ENCODE assay signal across 8 cellular contexts in genomic region chr2:199455533-199456382, GRCh38. TPM values are rescaled to one million over a fixed set of nuclear protein-coding genes. Genes with fewer than 3 reads are reported as not detected.
DNase-seq lines count a peak whose midpoint lies in the region; ATAC-seq and TF ChIP-seq lines count a peak whose summit lies in the region.

No MANE protein-coding gene starts in this region.

- H3K4me3 Mint-ChIP-seq in T-helper 1 cell treated with Interleukin-12 subunit alpha and Interleukin-12 subunit beta and Interleukin-4 antibody, amounts not matched to agents 30 μg/mL and 1 μg/mL, for 36 hours = no peak overlapping the region
- peak overlapping the region; percentile 92 for H3K4me3 Mint-ChIP-seq in type B pancreatic cell

- peaks cover 4% of the 10 kb centered on the region for H3K36me3 Mint-ChIP-seq in T-helper 1 cell treated with Interleukin-12 subunit alpha and Interleukin-12 subunit beta and Interleukin-4 antibody, amounts not matched to agents 30 μg/mL and 1 μg/mL, for 36 hours (ENCODE audit: low read depth)
- H3K36me3 Mint-ChIP-seq in type B pancreatic cell = no peaks in the 10 kb centered on the region

- no peaks in the 10 kb centered on the region for H3K9me3 Mint-ChIP-seq in T-helper 1 cell treated with Interleukin-12 subunit alpha and Interleukin-12 subunit beta and Interleukin-4 antibody, amounts not matched to agents 30 μg/mL and 1 μg/mL, for 36 hours
- H3K9me3 Mint-ChIP-seq in type B pancreatic cell = no peaks in the 10 kb centered on the region

- ATAC-seq in HG03039 (IDR thresholded peaks at IDR 0.05; ENCODE audit: unreplicated experiment) = no peak
- ATAC-seq in GM18861 (IDR thresholded peaks at IDR 0.05; ENCODE audit: unreplicated experiment) = no peak

- H3K27me3 Mint-ChIP-seq in T-helper 1 cell treated with Interleukin-12 subunit alpha and Interleukin-12 subunit beta and Interleukin-4 antibody, amounts not matched to agents 30 μg/mL and 1 μg/mL, for 36 hours (ENCODE audit: low read depth) = peaks cover 73% of the 10 kb centered on the region
- peaks cover 72% of the 10 kb centered on the region for H3K27me3 Mint-ChIP-seq in type B pancreatic cell

- DNase-seq in T-helper 1 cell (no peak), NCI-H1105 (lab: John Stamatoyannopoulos, UW) (peak; percentile 83), islet precursor cell (peak; percentile 86), type B pancreatic cell (ENCODE audit: extremely low spot score, unreplicated experiment) (no peak)

- peak overlapping the region; percentile 7 for H3K27ac Mint-ChIP-seq in T-helper 1 cell treated with Interleukin-12 subunit alpha and Interleukin-12 subunit beta and Interleukin-4 antibody, amounts not matched to agents 30 μg/mL and 1 μg/mL, for 36 hours
- no peak overlapping the region for H3K27ac Mint-ChIP-seq in type B pancreatic cell

- peak overlapping the region; percentile 84 for H3K4me3 ChIP-seq in WI38 (ENCODE audit: low read depth, low read length)

- TF ChIP-seq CTCF in WI38 (IDR thresholded peaks at IDR 0.05; ENCODE audit: low read depth, low read length) (no peak), type B pancreatic cell (conservative IDR thresholded peaks at IDR 0.05) (no peak)

- H3K4me1 Mint-ChIP-seq in T-helper 1 cell treated with Interleukin-12 subunit alpha and Interleukin-12 subunit beta and Interleukin-4 antibody, amounts not matched to agents 30 μg/mL and 1 μg/mL, for 36 hours (ENCODE audit: low read depth) = peaks cover 11% of the 10 kb centered on the region
- H3K4me1 Mint-ChIP-seq in type B pancreatic cell (ENCODE audit: unreplicated experiment) = peaks cover 16% of the 10 kb centered on the region

RNA-seq across cellular contexts. Expression of gene SATB2, which starts 2.0 kb away (rescaled TPM):
- total RNA-seq in type B pancreatic cell (ENCODE audit: low replicate concordance) = 3.2 and 19.1 TPM in 2 replicates

Comparison
In these comparisons a context has a peak if more than half of its experiments do, and no peak if none do; other contexts are left out.
1. DNase-seq: peak in NCI-H1105 (single experiment) and islet precursor cell (single experiment); none in T-helper 1 cell (0 of 5) and type B pancreatic cell (single experiment).